In genomic region chr2:241334813-241335212, GRCh38 we compare ENCODE assay signal across 12 cellular contexts.
"Had no signal": no experiment of that assay in that cellular context is flagged by ENCODE, and none has a peak within 500 bp of the region (broad histone marks: within the 10 kb centered on the region; RNA-seq: fewer than 3 reads in every experiment).

No MANE protein-coding gene starts in this region.

- H3K27me3 ChIP-seq: gastrocnemius medialis, thyroid gland had no signal

- ATAC-seq: activated CD8-positive, alpha-beta T cell treated with anti-CD3 and anti-CD28 coated beads for 36 hours; activated T-cell treated with anti-CD3 and anti-CD28 coated beads, Interleukin-2, amount 50 U/mL, for 72 hours; gastrocnemius medialis had no signal

- DNase-seq: activated CD4-positive, alpha-beta T cell treated with anti-CD3 and anti-CD28 coated beads for 48 hours; activated CD4-positive, CD25-positive, alpha-beta regulatory T cell; activated CD8-positive, alpha-beta T cell treated with anti-CD3 and anti-CD28 coated beads for 36 hours; activated effector memory CD4-positive, alpha-beta T cell treated with anti-CD3 and anti-CD28 coated beads, Interleukin-2, amount 50 U/mL, for 16 hours; activated T-cell treated with anti-CD3 and anti-CD28 coated beads, Interleukin-2, amount 50 U/mL, for 72 hours; effector CD4-positive, alpha-beta T cell; gastrocnemius medialis; head of caudate nucleus; stimulated activated CD4-positive, alpha-beta T cell treated with anti-CD3 and anti-CD28 coated beads, Interleukin-12 subunit alpha, Interleukin-12 subunit beta, amount 100 ng/mL, for 4 hours; stimulated activated CD4-positive, alpha-beta T cell treated with anti-CD3 and anti-CD28 coated beads, Interleukin-1b, Interleukin-23, amount 100 ng/mL, for 48 hours; stimulated activated naive CD4-positive, alpha-beta T cell treated with Interleukin-2 at 50 U/mL for 16 hours; thyroid gland had no signal

- H3K27ac ChIP-seq: gastrocnemius medialis, thyroid gland had no signal

- H3K9me3 ChIP-seq: gastrocnemius medialis, thyroid gland had no signal

- H3K4me1 ChIP-seq: thyroid gland had no signal

- H3K4me3 ChIP-seq: gastrocnemius medialis, thyroid gland had no signal
